In the genomic region with DNA sequence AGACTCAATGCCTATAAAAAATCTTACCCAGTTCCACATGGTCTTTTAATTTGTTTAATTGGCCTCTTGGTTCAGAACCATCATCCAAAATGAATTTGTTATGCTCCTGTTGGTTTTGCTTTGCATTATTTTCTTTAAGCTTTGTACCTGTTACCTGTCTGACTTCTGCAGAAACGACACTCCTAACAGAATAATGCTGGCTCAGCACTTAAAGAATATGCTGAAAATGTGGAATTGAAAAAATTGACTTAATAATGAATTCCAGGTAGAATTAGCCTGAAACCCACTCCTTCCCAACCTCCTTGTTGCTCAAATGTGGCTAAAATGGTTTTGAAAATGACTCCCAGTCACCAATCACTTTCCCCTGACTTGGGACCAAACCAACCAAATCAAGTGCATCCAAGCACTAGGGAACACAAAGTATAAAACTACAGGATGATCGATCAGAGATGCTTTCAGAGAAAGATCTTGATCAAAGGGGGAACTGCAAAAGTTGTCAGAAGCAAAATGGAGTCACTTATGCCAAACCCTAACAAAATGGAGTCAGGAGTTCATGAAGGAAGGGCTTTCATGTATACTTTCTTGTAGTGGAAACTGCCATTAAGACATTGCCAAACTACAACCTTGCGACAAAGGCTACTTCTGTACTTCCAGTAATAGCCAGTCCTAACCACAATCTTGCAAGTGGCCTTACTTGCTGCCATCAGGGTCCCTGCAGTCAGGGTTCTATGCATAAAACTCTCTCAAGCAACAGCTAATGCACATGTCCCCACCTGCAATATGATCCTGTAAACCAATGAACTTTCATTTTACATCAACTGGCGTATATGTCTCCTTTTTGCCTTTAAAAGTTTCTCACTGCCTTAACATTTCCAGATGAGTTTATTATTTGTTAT, we compare ENCODE assay signal across 33 cellular contexts. TPM values are rescaled to one million over a fixed set of nuclear protein-coding genes. Genes with fewer than 3 reads are reported as not detected.
DNase-seq lines count a peak whose midpoint lies in the region; ATAC-seq, FAIRE-seq and TF ChIP-seq lines count a peak whose summit lies in the region.
"Had no signal": no experiment of that assay in that cellular context is flagged by ENCODE, and none has a peak within 500 bp of the region (broad histone marks: within the 10 kb centered on the region; RNA-seq: fewer than 3 reads in every experiment).

No MANE protein-coding gene starts in this region.

- DNase-seq in activated naive CD8-positive, alpha-beta T cell treated with anti-CD3 and anti-CD28 coated beads for 36 hours: no peak
- DNase-seq in activated naive CD8-positive, alpha-beta T cell treated with anti-CD3 and anti-CD28 coated beads, Interleukin-2, amount 50 U/mL, for 24 hours: no peak
- DNase-seq in NOMO-1 (lab: John Stamatoyannopoulos, UW; ENCODE audit: unreplicated experiment in 2 of 2): peak; percentile 39 to 61
- no peak for DNase-seq in H1 (ENCODE audit: low read depth in 1 of 2, low spot score in 2 of 2)
- no peak for DNase-seq in urothelium cell line (ENCODE audit: low spot score)
- no peak for DNase-seq in CD8-positive, alpha-beta T cell
- DNase-seq in activated T-helper 2 cell treated with anti-CD3 and anti-CD28 coated beads, Interferon-gamma antibody, Interleukin-2, Interleukin-4, amounts not matched to agents 10 μg/mL and 5 μg/mL and 100 μg/mL, durations not matched to agents 14 hours and 24 hours and 36 hours (ENCODE audit: low spot score): no peak
- DNase-seq: activated CD4-positive, alpha-beta T cell treated with anti-CD3 and anti-CD28 coated beads, Interleukin-2, amount 50 U/mL, for 1 hour; activated gamma-delta T cell; cerebellar nuclear complex; COR-L47; DMS53; GF-D8; HFFc6; left cardiac atrium; mammary epithelial cell; NCI-H1436; NCI-H2081 treated with DMSO at 0.1 percent for 48 hours; NCI-H345; NCI-H748 treated with DMSO at 0.1 percent for 48 hours; upper lobe of right lung had no signal

- H3K56ac ChIP-seq in H1 (replicated peaks; ENCODE audit: insufficient read length, low read depth, low read length): no peak overlapping the region

- peaks cover 7% of the 10 kb centered on the region for H3K4me1 Mint-ChIP-seq in activated naive CD8-positive, alpha-beta T cell treated with anti-CD3 and anti-CD28 coated beads for 36 hours
- no peaks in the 10 kb centered on the region for H3K4me1 Mint-ChIP-seq in activated naive CD8-positive, alpha-beta T cell treated with anti-CD3 and anti-CD28 coated beads, Interleukin-2, amount 50 U/mL, for 24 hours
- no peaks in the 10 kb centered on the region for H3K4me1 Mint-ChIP-seq in CD8-positive, alpha-beta T cell (ENCODE audit: low read depth)
- H3K4me1 Mint-ChIP-seq in activated T-helper 2 cell treated with anti-CD3 and anti-CD28 coated beads, Interferon-gamma antibody, Interleukin-2, Interleukin-4, amounts not matched to agents 10 μg/mL and 5 μg/mL and 100 μg/mL, durations not matched to agents 14 hours and 24 hours and 36 hours (ENCODE audit: low read depth): peaks cover 10% of the 10 kb centered on the region
- H3K4me1 Mint-ChIP-seq: neural crest cell, WTC11 had no signal

- FAIRE-seq in H1 (lab: Jason Lieb, UNC): no peak
- FAIRE-seq in urothelium cell line (lab: Jason Lieb, UNC): no peak
- FAIRE-seq: endothelial cell of umbilical vein, GM18507 had no signal

- no peak overlapping the region for H3K4me3 Mint-ChIP-seq in activated naive CD8-positive, alpha-beta T cell treated with anti-CD3 and anti-CD28 coated beads for 36 hours
- no peak overlapping the region for H3K4me3 Mint-ChIP-seq in activated naive CD8-positive, alpha-beta T cell treated with anti-CD3 and anti-CD28 coated beads, Interleukin-2, amount 50 U/mL, for 24 hours
- no peak overlapping the region for H3K4me3 Mint-ChIP-seq in CD8-positive, alpha-beta T cell
- no peak overlapping the region for H3K4me3 Mint-ChIP-seq in activated T-helper 2 cell treated with anti-CD3 and anti-CD28 coated beads, Interferon-gamma antibody, Interleukin-2, Interleukin-4, amounts not matched to agents 10 μg/mL and 5 μg/mL and 100 μg/mL, durations not matched to agents 14 hours and 24 hours and 36 hours (ENCODE audit: low read depth)
- H3K4me3 Mint-ChIP-seq: HFFc6, neural crest cell, WTC11 had no signal

- H3K4me3 ChIP-seq in H1 (ENCODE audit: extremely low read depth in 1 of 4, insufficient read depth in 2 of 4, low read depth in 3 of 4, low read length in 4 of 4): no peak overlapping the region
- no peak overlapping the region for H3K4me3 ChIP-seq in CD8-positive, alpha-beta T cell (ENCODE audit: low read depth, low read length)
- H3K4me3 ChIP-seq: gastroesophageal sphincter, hepatocyte, right atrium auricular region, suprapubic skin, upper lobe of right lung had no signal

- no peak overlapping the region for H4K8ac ChIP-seq in H1 (ENCODE audit: extremely low read depth, insufficient read depth, low read length)

- no peak overlapping the region for H3K27ac ChIP-seq in H1 (ENCODE audit: low read depth, low read length)
- H3K27ac ChIP-seq in CD8-positive, alpha-beta T cell (ENCODE audit: low read depth, low read length): no peak overlapping the region
- H3K27ac ChIP-seq: gastroesophageal sphincter, hepatocyte, right atrium auricular region, suprapubic skin, upper lobe of right lung had no signal

- H2BK15ac ChIP-seq in H1 (ENCODE audit: low read length): no peak overlapping the region

- POLR2A ChIA-PET in H1 (lab: Charles Lee; ENCODE audit: partially characterized antibody): no interaction called here
- POLR2A ChIA-PET in CD8-positive, alpha-beta T cell (lab: Charles Lee): no interaction called here

- no peak overlapping the region for H3K9ac ChIP-seq in H1 (replicated peaks in 1 of 4; ENCODE audit: extremely low read depth in 1 of 4, low read depth in 3 of 4, low read length in 3 of 4)

- no peak overlapping the region for H3K18ac ChIP-seq in H1 (ENCODE audit: extremely low read depth, low read length)

- H4K5ac ChIP-seq in H1 (ENCODE audit: insufficient read length, low read depth, low read length): no peak overlapping the region

- no peak overlapping the region for H3K4ac ChIP-seq in H1 (replicated peaks; ENCODE audit: insufficient read length, low read depth, low read length)

- TF ChIP-seq RAD21 in H1 (IDR thresholded peaks at IDR 0.05 in 1 of 2, conservative IDR thresholded peaks at IDR 0.05 in 1 of 2; ENCODE audit: low read depth in 2 of 2, low read length in 2 of 2): no peak

- peaks cover 6% of the 10 kb centered on the region for H3K9me3 Mint-ChIP-seq in activated naive CD8-positive, alpha-beta T cell treated with anti-CD3 and anti-CD28 coated beads for 36 hours
- no peaks in the 10 kb centered on the region for H3K9me3 Mint-ChIP-seq in activated naive CD8-positive, alpha-beta T cell treated with anti-CD3 and anti-CD28 coated beads, Interleukin-2, amount 50 U/mL, for 24 hours
- no peaks in the 10 kb centered on the region for H3K9me3 Mint-ChIP-seq in CD8-positive, alpha-beta T cell
- peaks cover 22% of the 10 kb centered on the region for H3K9me3 Mint-ChIP-seq in activated T-helper 2 cell treated with anti-CD3 and anti-CD28 coated beads, Interferon-gamma antibody, Interleukin-2, Interleukin-4, amounts not matched to agents 10 μg/mL and 5 μg/mL and 100 μg/mL, durations not matched to agents 14 hours and 24 hours and 36 hours
- H3K9me3 Mint-ChIP-seq: neural crest cell, WTC11 had no signal

- TF ChIP-seq POLR2A in H1 (IDR thresholded peaks at IDR 0.05; ENCODE audit: control extremely low read depth in 1 of 2, low read depth in 2 of 2, low read length in 2 of 2): no peak

- no peak overlapping the region for H2BK20ac ChIP-seq in H1 (ENCODE audit: low read length)

- intact Hi-C loops in CD8-positive, alpha-beta T cell (cut with DNase I, micrococcal nuclease): no loop called here
- intact Hi-C loops in activated T-helper 2 cell treated with anti-CD3 and anti-CD28 coated beads, Interferon-gamma antibody, Interleukin-2, Interleukin-4, amounts not matched to agents 10 μg/mL and 5 μg/mL and 100 μg/mL, durations not matched to agents 14 hours and 24 hours and 36 hours (cut with micrococcal nuclease): no loop called here

- H3K27ac Mint-ChIP-seq in activated naive CD8-positive, alpha-beta T cell treated with anti-CD3 and anti-CD28 coated beads for 36 hours: peak overlapping the region; percentile 25
- no peak overlapping the region for H3K27ac Mint-ChIP-seq in activated naive CD8-positive, alpha-beta T cell treated with anti-CD3 and anti-CD28 coated beads, Interleukin-2, amount 50 U/mL, for 24 hours
- H3K27ac Mint-ChIP-seq in CD8-positive, alpha-beta T cell: no peak overlapping the region
- no peak overlapping the region for H3K27ac Mint-ChIP-seq in activated T-helper 2 cell treated with anti-CD3 and anti-CD28 coated beads, Interferon-gamma antibody, Interleukin-2, Interleukin-4, amounts not matched to agents 10 μg/mL and 5 μg/mL and 100 μg/mL, durations not matched to agents 14 hours and 24 hours and 36 hours
- H3K27ac Mint-ChIP-seq: HFFc6, WTC11 had no signal

- H3K36me3 ChIP-seq in H1 (ENCODE audit: control insufficient read depth in 2 of 4, insufficient read depth in 4 of 4, low read length in 3 of 4): no peaks in the 10 kb centered on the region
- H3K36me3 ChIP-seq in CD8-positive, alpha-beta T cell (ENCODE audit: insufficient read depth, low read length): no peaks in the 10 kb centered on the region
- H3K36me3 ChIP-seq: gastroesophageal sphincter, right atrium auricular region, suprapubic skin, upper lobe of right lung had no signal

- H3K36me3 Mint-ChIP-seq in activated naive CD8-positive, alpha-beta T cell treated with anti-CD3 and anti-CD28 coated beads for 36 hours: peaks cover 2% of the 10 kb centered on the region
- H3K36me3 Mint-ChIP-seq in activated naive CD8-positive, alpha-beta T cell treated with anti-CD3 and anti-CD28 coated beads, Interleukin-2, amount 50 U/mL, for 24 hours (ENCODE audit: low read depth): no peaks in the 10 kb centered on the region
- H3K36me3 Mint-ChIP-seq in CD8-positive, alpha-beta T cell: no peaks in the 10 kb centered on the region
- peaks cover 11% of the 10 kb centered on the region for H3K36me3 Mint-ChIP-seq in activated T-helper 2 cell treated with anti-CD3 and anti-CD28 coated beads, Interferon-gamma antibody, Interleukin-2, Interleukin-4, amounts not matched to agents 10 μg/mL and 5 μg/mL and 100 μg/mL, durations not matched to agents 14 hours and 24 hours and 36 hours (ENCODE audit: low read depth)
- H3K36me3 Mint-ChIP-seq: WTC11 had no signal

- WGBS in H1 (ENCODE audit: extremely low coverage in 1 of 2, insufficient coverage in 1 of 2, insufficient read length in 1 of 2, insufficient replicate concordance in 2 of 2, low coverage in 1 of 2, low lambda C conversion rate in 2 of 2, missing lambda C conversion rate in 1 of 2), 2 experiments: 91% methylated on average over 4 of the region's 4 CpGs; no CpG with 5 or more reads in 1 of the 2 experiments

- H2BK5ac ChIP-seq in H1 (ENCODE audit: low read depth, low read length): no peak overlapping the region

- H3K79me1 ChIP-seq in H1 (ENCODE audit: low read depth, low read length): no peaks in the 10 kb centered on the region

- H3K14ac ChIP-seq in H1 (ENCODE audit: insufficient read length): no peak overlapping the region

- no peak for TF ChIP-seq EP300 in H1 (IDR thresholded peaks at IDR 0.05; ENCODE audit: borderline replicate concordance in 1 of 2, low read depth in 2 of 2, low read length in 2 of 2)

- no peaks in the 10 kb centered on the region for H3K27me3 Mint-ChIP-seq in activated naive CD8-positive, alpha-beta T cell treated with anti-CD3 and anti-CD28 coated beads for 36 hours
- no peaks in the 10 kb centered on the region for H3K27me3 Mint-ChIP-seq in activated naive CD8-positive, alpha-beta T cell treated with anti-CD3 and anti-CD28 coated beads, Interleukin-2, amount 50 U/mL, for 24 hours
- no peaks in the 10 kb centered on the region for H3K27me3 Mint-ChIP-seq in CD8-positive, alpha-beta T cell (ENCODE audit: low read depth)
- H3K27me3 Mint-ChIP-seq in activated T-helper 2 cell treated with anti-CD3 and anti-CD28 coated beads, Interferon-gamma antibody, Interleukin-2, Interleukin-4, amounts not matched to agents 10 μg/mL and 5 μg/mL and 100 μg/mL, durations not matched to agents 14 hours and 24 hours and 36 hours (ENCODE audit: low read depth): no peaks in the 10 kb centered on the region

- no peak overlapping the region for H3K4me2 ChIP-seq in H1 (ENCODE audit: insufficient read depth in 1 of 2, low read depth in 2 of 2, low read length in 2 of 2)
- H3K4me2 ChIP-seq: hepatocyte had no signal

- no peak overlapping the region for H2BK120ac ChIP-seq in H1 (replicated peaks; ENCODE audit: low read depth, low read length)

- H2AK5ac ChIP-seq in H1 (ENCODE audit: low read depth, low read length): no peak overlapping the region

- H3K23me2 ChIP-seq in H1 (ENCODE audit: low read depth, low read length): no peaks in the 10 kb centered on the region

- H3K79me2 ChIP-seq in H1 (ENCODE audit: control insufficient read depth in 1 of 2, insufficient read depth in 2 of 2, low read length in 2 of 2): no peaks in the 10 kb centered on the region
- H3K79me2 ChIP-seq: hepatocyte had no signal

- H2AFZ ChIP-seq in H1 (ENCODE audit: low read length): no peak overlapping the region
- H2AFZ ChIP-seq: hepatocyte had no signal

- no peak overlapping the region for H4K91ac ChIP-seq in H1 (replicated peaks; ENCODE audit: insufficient read length, low read length)

- H4K20me1 ChIP-seq in H1 (replicated peaks in 1 of 2; ENCODE audit: control insufficient read depth in 1 of 2, insufficient read depth in 2 of 2, low read length in 2 of 2): no peaks in the 10 kb centered on the region

- ATAC-seq in activated naive CD8-positive, alpha-beta T cell treated with anti-CD3 and anti-CD28 coated beads, Interleukin-2, amount 50 U/mL, for 24 hours: no peak
- ATAC-seq in HG02870 (IDR thresholded peaks at IDR 0.05; ENCODE audit: unreplicated experiment): peak; percentile 28
- ATAC-seq in CD8-positive, alpha-beta T cell: no peak
- ATAC-seq: gastroesophageal sphincter, left cardiac atrium, upper lobe of right lung, WTC11 had no signal

- H3K27me3 ChIP-seq in H1 (replicated peaks in 1 of 4; ENCODE audit: control insufficient read depth in 3 of 4, extremely low read depth in 1 of 4, insufficient read depth in 3 of 4, low read length in 3 of 4): no peaks in the 10 kb centered on the region
- H3K27me3 ChIP-seq in CD8-positive, alpha-beta T cell (ENCODE audit: insufficient read depth, low read length): no peaks in the 10 kb centered on the region
- H3K27me3 ChIP-seq: gastroesophageal sphincter, hepatocyte, right atrium auricular region, suprapubic skin, upper lobe of right lung had no signal

- CTCF ChIA-PET in H1 (lab: Charles Lee; ENCODE audit: partially characterized antibody): no interaction called here
- CTCF ChIA-PET in CD8-positive, alpha-beta T cell (lab: Charles Lee): interaction anchor here (1.6 kb wide), 1 partner anchor 16 kb away, joined by 3 read pairs; no protein-coding TSS in a partner anchor

- H2BK12ac ChIP-seq in H1 (ENCODE audit: low read depth, low read length): no peak overlapping the region

- H3K9me3 ChIP-seq in H1 (ENCODE audit: insufficient read depth in 2 of 2, low read depth in 1 of 2, low read length in 1 of 2): no peaks in the 10 kb centered on the region
- H3K9me3 ChIP-seq in CD8-positive, alpha-beta T cell (ENCODE audit: low read length): no peaks in the 10 kb centered on the region
- H3K9me3 ChIP-seq: gastroesophageal sphincter, right atrium auricular region, suprapubic skin, upper lobe of right lung had no signal

- no peak for TF ChIP-seq CTCF in H1 (IDR thresholded peaks at IDR 0.05; ENCODE audit: control extremely low read depth in 1 of 3, insufficient read depth in 1 of 3, low read depth in 1 of 3, low read length in 3 of 3)
- TF ChIP-seq CTCF in CD8-positive, alpha-beta T cell (IDR thresholded peaks at IDR 0.05): no peak

- no peaks in the 10 kb centered on the region for H3K4me1 ChIP-seq in H1 (replicated peaks in 1 of 4; ENCODE audit: control insufficient read depth in 3 of 4, insufficient read depth in 4 of 4, low read length in 3 of 4)
- no peaks in the 10 kb centered on the region for H3K4me1 ChIP-seq in CD8-positive, alpha-beta T cell (ENCODE audit: insufficient read depth, low read length)
- H3K4me1 ChIP-seq: gastroesophageal sphincter, right atrium auricular region, suprapubic skin, upper lobe of right lung had no signal

- no peak overlapping the region for H3K23ac ChIP-seq in H1 (ENCODE audit: insufficient read length)

RNA-seq across cellular contexts. Expression of a gene that starts 5.4 kb away (rescaled TPM):
- under 1 TPM; 0.10 to 0.36 TPM for total RNA-seq in activated naive CD8-positive, alpha-beta T cell treated with anti-CD3 and anti-CD28 coated beads for 36 hours
- total RNA-seq in H1 (2021; fragmentation: NEBNext Ultra II Directional; extraction: Animal tissue kit (Norgen Biotek cat#: 25700)): not detected in 2 replicates
- not detected in 2 replicates for polyA plus RNA-seq in H1 (2011; rRNA removed)
- polyA plus RNA-seq in H1 (2011; cell fraction: cytosol; rRNA removed): not detected
- not detected for polyA plus RNA-seq in H1 (2011; cell fraction: nucleus; rRNA removed)
- polyA plus RNA-seq in H1 (2012, experiment 1 of 2): not detected in 4 replicates
- not detected for polyA plus RNA-seq in H1 (2012, experiment 2 of 2)
- not detected for polyA plus RNA-seq in H1 (2013, experiment 1 of 2)
- polyA plus RNA-seq in H1 (2013, experiment 2 of 2): not detected
- not detected in 2 replicates for polyA minus RNA-seq in H1 (2011; rRNA and poly(A)+ RNA removed)
- not detected for polyA minus RNA-seq in H1 (2011; cell fraction: cytosol; rRNA and poly(A)+ RNA removed)
- polyA minus RNA-seq in H1 (2011; cell fraction: nucleus; rRNA and poly(A)+ RNA removed): not detected
- under 1 TPM in 1 of 2 experiments, not detected in 1; 0.17 TPM for total RNA-seq in CD8-positive, alpha-beta T cell
- not detected in 2 replicates for total RNA-seq in activated T-helper 2 cell treated with anti-CD3 and anti-CD28 coated beads, Interferon-gamma antibody, Interleukin-2, Interleukin-4, amounts not matched to agents 10 μg/mL and 5 μg/mL and 100 μg/mL, durations not matched to agents 14 hours and 24 hours and 36 hours
- total RNA-seq: endothelial cell of umbilical vein, fibroblast of lung, gastroesophageal sphincter, HFFc6, left cardiac atrium, M059J, mammary epithelial cell, neural crest cell, right atrium auricular region, suprapubic skin, WTC11 had no signal
- polyA plus RNA-seq: BJ, endothelial cell of umbilical vein, fibroblast of lung, mammary epithelial cell had no signal

RNA-seq across cellular contexts. Expression of a gene that starts 28.3 kb away (rescaled TPM):
- total RNA-seq in activated naive CD8-positive, alpha-beta T cell treated with anti-CD3 and anti-CD28 coated beads for 36 hours: 10 to 100 TPM; 76.4 to 78.5 TPM
- total RNA-seq in H1 (2021; fragmentation: NEBNext Ultra II Directional; extraction: Animal tissue kit (Norgen Biotek cat#: 25700)): not detected in 2 replicates
- 0.02 TPM in 1 of 2 replicates, not detected in the other for polyA plus RNA-seq in H1 (2011; rRNA removed)
- not detected for polyA plus RNA-seq in H1 (2011; cell fraction: cytosol; rRNA removed)
- polyA plus RNA-seq in H1 (2011; cell fraction: nucleus; rRNA removed): not detected
- polyA plus RNA-seq in H1 (2012, experiment 1 of 2): 0.03 to 0.20 TPM in 2 of 4 replicates, not detected in the others
- not detected for polyA plus RNA-seq in H1 (2012, experiment 2 of 2)
- not detected for polyA plus RNA-seq in H1 (2013, experiment 1 of 2)
- polyA plus RNA-seq in H1 (2013, experiment 2 of 2): 0.02 TPM
- polyA minus RNA-seq in H1 (2011; rRNA and poly(A)+ RNA removed): not detected in 2 replicates
- not detected for polyA minus RNA-seq in H1 (2011; cell fraction: cytosol; rRNA and poly(A)+ RNA removed)
- polyA minus RNA-seq in H1 (2011; cell fraction: nucleus; rRNA and poly(A)+ RNA removed): not detected
- total RNA-seq in CD8-positive, alpha-beta T cell: 10 to 100 TPM; 16.6 to 17.5 TPM
- total RNA-seq in activated T-helper 2 cell treated with anti-CD3 and anti-CD28 coated beads, Interferon-gamma antibody, Interleukin-2, Interleukin-4, amounts not matched to agents 10 μg/mL and 5 μg/mL and 100 μg/mL, durations not matched to agents 14 hours and 24 hours and 36 hours: 13.9 and 14.3 TPM in 2 replicates
- total RNA-seq: mammary epithelial cell, neural crest cell had no signal
- polyA plus RNA-seq: mammary epithelial cell had no signal

RNA-seq across cellular contexts. Expression of a gene that starts 44.5 kb away (rescaled TPM):
- 100 to 1,000 TPM; 153 to 157 TPM for total RNA-seq in activated naive CD8-positive, alpha-beta T cell treated with anti-CD3 and anti-CD28 coated beads for 36 hours
- not detected in 2 replicates for total RNA-seq in H1 (2021; fragmentation: NEBNext Ultra II Directional; extraction: Animal tissue kit (Norgen Biotek cat#: 25700))
- not detected in 2 replicates for polyA plus RNA-seq in H1 (2011; rRNA removed)
- not detected for polyA plus RNA-seq in H1 (2011; cell fraction: cytosol; rRNA removed)
- polyA plus RNA-seq in H1 (2011; cell fraction: nucleus; rRNA removed): not detected
- polyA plus RNA-seq in H1 (2012, experiment 1 of 2): not detected in 4 replicates
- not detected for polyA plus RNA-seq in H1 (2012, experiment 2 of 2)
- 0.02 TPM for polyA plus RNA-seq in H1 (2013, experiment 1 of 2)
- polyA plus RNA-seq in H1 (2013, experiment 2 of 2): 0.04 TPM
- not detected in 2 replicates for polyA minus RNA-seq in H1 (2011; rRNA and poly(A)+ RNA removed)
- polyA minus RNA-seq in H1 (2011; cell fraction: cytosol; rRNA and poly(A)+ RNA removed): not detected
- polyA minus RNA-seq in H1 (2011; cell fraction: nucleus; rRNA and poly(A)+ RNA removed): not detected
- 100 to 1,000 TPM; 120 to 125 TPM for total RNA-seq in CD8-positive, alpha-beta T cell
- 71.9 and 74.1 TPM in 2 replicates for total RNA-seq in activated T-helper 2 cell treated with anti-CD3 and anti-CD28 coated beads, Interferon-gamma antibody, Interleukin-2, Interleukin-4, amounts not matched to agents 10 μg/mL and 5 μg/mL and 100 μg/mL, durations not matched to agents 14 hours and 24 hours and 36 hours
- total RNA-seq: neural crest cell had no signal

Comparison
In these comparisons a context has a peak if more than half of its experiments do, and no peak if none do; other contexts are left out.
1. DNase-seq: peak in NOMO-1 (2 of 2); none in activated naive CD8-positive, alpha-beta T cell treated with anti-CD3 and anti-CD28 coated beads for 36 hours (single experiment), activated naive CD8-positive, alpha-beta T cell treated with anti-CD3 and anti-CD28 coated beads, Interleukin-2, amount 50 U/mL, for 24 hours (single experiment), H1 (0 of 2), urothelium cell line (single experiment), CD8-positive, alpha-beta T cell (0 of 7) and activated T-helper 2 cell treated with anti-CD3 and anti-CD28 coated beads, Interferon-gamma antibody, Interleukin-2, Interleukin-4, amounts not matched to agents 10 μg/mL and 5 μg/mL and 100 μg/mL, durations not matched to agents 14 hours and 24 hours and 36 hours (single experiment).
2. RNA of a gene that starts 28.3 kb away (total RNA-seq): 76.4 to 78.5 TPM in activated naive CD8-positive, alpha-beta T cell treated with anti-CD3 and anti-CD28 coated beads for 36 hours, 16.6 to 17.5 TPM in CD8-positive, alpha-beta T cell and 13.9 to 14.3 TPM in activated T-helper 2 cell treated with anti-CD3 and anti-CD28 coated beads, Interferon-gamma antibody, Interleukin-2, Interleukin-4, amounts not matched to agents 10 μg/mL and 5 μg/mL and 100 μg/mL, durations not matched to agents 14 hours and 24 hours and 36 hours; not detected in H1; every median in the first group is over 10 times any median in the second.
3. RNA of a gene that starts 44.5 kb away (total RNA-seq): 153 to 157 TPM in activated naive CD8-positive, alpha-beta T cell treated with anti-CD3 and anti-CD28 coated beads for 36 hours, 120 to 125 TPM in CD8-positive, alpha-beta T cell and 71.9 to 74.1 TPM in activated T-helper 2 cell treated with anti-CD3 and anti-CD28 coated beads, Interferon-gamma antibody, Interleukin-2, Interleukin-4, amounts not matched to agents 10 μg/mL and 5 μg/mL and 100 μg/mL, durations not matched to agents 14 hours and 24 hours and 36 hours; not detected in H1; every median in the first group is over 10 times any median in the second.